Comparison of ENCODE assay signal across 32 cellular contexts in the genomic region with DNA sequence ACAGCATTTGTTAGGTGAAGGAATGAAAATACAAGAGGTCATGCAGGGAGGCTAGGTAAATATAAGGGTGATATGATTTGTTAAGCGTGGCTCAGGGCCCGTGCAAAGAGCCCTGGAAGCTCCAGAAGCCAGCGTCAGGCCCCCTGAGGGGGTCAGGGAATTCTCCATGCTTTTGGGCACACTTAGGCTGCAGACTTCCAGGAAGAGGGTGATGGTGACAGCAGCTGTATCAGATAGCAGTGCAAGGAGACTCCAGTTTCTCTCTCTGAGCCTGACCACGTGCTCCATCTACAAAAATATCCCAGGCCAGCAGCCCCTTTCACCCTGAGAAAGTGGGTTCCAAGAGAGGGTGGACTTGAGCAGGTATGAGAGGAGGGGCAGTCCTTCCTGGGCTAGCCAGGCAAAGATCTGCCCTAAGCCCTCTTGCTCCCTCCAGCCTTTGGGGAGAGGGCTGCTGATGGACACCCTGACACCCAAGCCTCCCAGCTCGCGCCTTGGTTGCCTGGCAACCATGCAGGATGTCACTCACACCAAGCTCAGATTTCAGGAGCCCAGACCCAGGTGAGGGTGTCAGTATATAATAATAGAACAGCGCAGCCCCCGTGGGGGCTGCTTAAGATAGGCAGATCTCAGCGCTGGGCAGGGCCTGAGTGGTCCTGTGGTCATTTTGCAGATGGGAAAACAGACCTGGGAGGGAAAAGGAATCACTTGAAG. TPM values are rescaled to one million over a fixed set of nuclear protein-coding genes. Genes with fewer than 3 reads are reported as not detected.
DNase-seq lines count a peak whose midpoint lies in the region; ATAC-seq and TF ChIP-seq lines count a peak whose summit lies in the region.
"Had no signal": no experiment of that assay in that cellular context is flagged by ENCODE, and none has a peak within 500 bp of the region (broad histone marks: within the 10 kb centered on the region; RNA-seq: fewer than 3 reads in every experiment).

No MANE protein-coding gene starts in this region.

- H3K36me3 ChIP-seq in BLaER1: no peaks in the 10 kb centered on the region
- no peaks in the 10 kb centered on the region for H3K36me3 ChIP-seq in BLaER1 treated with 17β-estradiol and CSF1 and Interleukin-3, amounts not matched to agents 10 nM and 100 nM
- H3K36me3 ChIP-seq: ascending aorta, heart right ventricle, neutrophil had no signal

- peak overlapping the region; percentile 76 for H3K9ac ChIP-seq in BLaER1
- H3K9ac ChIP-seq in BLaER1 treated with 17β-estradiol and CSF1 and Interleukin-3, amounts not matched to agents 10 nM and 100 nM: peak overlapping the region in 4 of 11 experiments; percentile 0 to 60 (median 33); a peak in 5 of 22 replicates

- peak overlapping the region; percentile 46 for H3K4me3 Mint-ChIP-seq in nephron progenitor cell
- H3K4me3 Mint-ChIP-seq: activated CD4-positive, alpha-beta T cell treated with anti-CD3 and anti-CD28 coated beads for 36 hours; activated naive CD8-positive, alpha-beta T cell; endodermal cell; stimulated activated naive CD8-positive, alpha-beta T cell treated with anti-CD3 and anti-CD28 coated beads, Interleukin-15, amount 100 ng/mL, for 72 hours; T-helper 2 cell treated with Interferon-gamma antibody and Interleukin-4, amounts not matched to agents 5 μg/mL and 100 μg/mL, for 36 hours had no signal

- no peaks in the 10 kb centered on the region for H4K20me1 ChIP-seq in BLaER1
- peaks cover 0 to 21% (median 0%) of the 10 kb centered on the region in 11 experiments; a peak in 2 of 22 replicates for H4K20me1 ChIP-seq in BLaER1 treated with 17β-estradiol and CSF1 and Interleukin-3, amounts not matched to agents 10 nM and 100 nM

- peak overlapping the region; percentile 33; the same call in 1 of the 2 replicates for H3K4me3 ChIP-seq in BLaER1
- H3K4me3 ChIP-seq in BLaER1 treated with 17β-estradiol and CSF1 and Interleukin-3, amounts not matched to agents 10 nM and 100 nM: no peak overlapping the region
- H3K4me3 ChIP-seq: ascending aorta, heart right ventricle had no signal

- H3K27ac ChIP-seq in BLaER1: peak overlapping the region; percentile 95
- H3K27ac ChIP-seq in BLaER1 treated with 17β-estradiol and CSF1 and Interleukin-3, amounts not matched to agents 10 nM and 100 nM: peak overlapping the region in 4 of 11 experiments; percentile 49 to 61 (median 54); a peak in 5 of 22 replicates
- peak overlapping the region; percentile 2 for H3K27ac ChIP-seq in angular gyrus (ENCODE audit: low read depth, low read length)
- H3K27ac ChIP-seq: ascending aorta, heart right ventricle, neutrophil had no signal

- intact Hi-C loops in Right ventricle myocardium superior (cut with DNase I): no loop called here

- no peaks in the 10 kb centered on the region for H3K36me3 Mint-ChIP-seq in nephron progenitor cell (ENCODE audit: low read depth)
- H3K36me3 Mint-ChIP-seq: activated naive CD8-positive, alpha-beta T cell had no signal

- H3K4me1 ChIP-seq in BLaER1: peaks cover 100% of the 10 kb centered on the region
- peaks cover 49 to 100% (median 97%) of the 10 kb centered on the region in 10 experiments for H3K4me1 ChIP-seq in BLaER1 treated with 17β-estradiol and CSF1 and Interleukin-3, amounts not matched to agents 10 nM and 100 nM
- H3K4me1 ChIP-seq: ascending aorta had no signal

- DNase-seq in nephron progenitor cell: peak; percentile 31
- no peak for DNase-seq in SW480 (ENCODE audit: low spot score)
- no peak for DNase-seq in Right ventricle myocardium superior
- no peak for DNase-seq in NCI-H1930 (lab: John Stamatoyannopoulos, UW)
- DNase-seq: activated CD4-positive, alpha-beta T cell treated with anti-CD3 and anti-CD28 coated beads for 36 hours; activated effector memory CD4-positive, alpha-beta T cell treated with Interleukin-2 at 50 U/mL for 16 hours; activated T-cell treated with anti-CD3 and anti-CD28 coated beads for 4 hours; cortex of kidney; EL; endodermal cell; foreskin fibroblast; GOT3; heart right ventricle; IMR-90; NCI-H1105; NCI-H2081 treated with DMSO at 0.1 percent for 48 hours; NCI-H510A treated with DMSO at 0.1 percent for 48 hours; small intestine; stimulated activated CD4-positive, alpha-beta T cell treated with anti-CD3 and anti-CD28 coated beads, Interleukin-1b, Interleukin-23, amount 100 ng/mL, for 48 hours; stimulated activated CD8-positive, alpha-beta memory T cell treated with anti-CD3 and anti-CD28 coated beads, Interleukin-4, amount 100 ng/mL, for 48 hours; stimulated activated naive CD8-positive, alpha-beta T cell treated with anti-CD3 and anti-CD28 coated beads, Interleukin-15, amount 100 ng/mL, for 72 hours had no signal

- no peak for ATAC-seq in Right ventricle myocardium superior (ENCODE audit: poor library complexity)
- ATAC-seq in GM21367 (IDR thresholded peaks at IDR 0.05; ENCODE audit: unreplicated experiment): no peak
- ATAC-seq: activated CD4-positive, alpha-beta T cell treated with anti-CD3 and anti-CD28 coated beads for 36 hours; esophagus mucosa; heart right ventricle; stimulated activated naive CD8-positive, alpha-beta T cell treated with anti-CD3 and anti-CD28 coated beads, Interleukin-15, amount 100 ng/mL, for 72 hours had no signal

- peak overlapping the region; percentile 93 for H3K4me2 ChIP-seq in BLaER1
- H3K4me2 ChIP-seq in BLaER1 treated with 17β-estradiol and CSF1 and Interleukin-3, amounts not matched to agents 10 nM and 100 nM: peak overlapping the region in 10 of 11 experiments; percentile 15 to 94 (median 79); a peak in 17 of 22 replicates

- peaks cover 11% of the 10 kb centered on the region for H3K27me3 Mint-ChIP-seq in nephron progenitor cell (ENCODE audit: low read depth, poor library complexity)

- TF ChIP-seq CTCF in nephron progenitor cell (IDR thresholded peaks at IDR 0.05): no peak

- peaks cover 73% of the 10 kb centered on the region for H3K4me1 Mint-ChIP-seq in nephron progenitor cell
- H3K4me1 Mint-ChIP-seq: endodermal cell had no signal

- H3K27me3 ChIP-seq in BLaER1: no peaks in the 10 kb centered on the region
- no peaks in the 10 kb centered on the region for H3K27me3 ChIP-seq in BLaER1 treated with 17β-estradiol and CSF1 and Interleukin-3, amounts not matched to agents 10 nM and 100 nM
- H3K27me3 ChIP-seq: ascending aorta had no signal

- no peaks in the 10 kb centered on the region for H3K9me3 ChIP-seq in BLaER1
- no peaks in the 10 kb centered on the region for H3K9me3 ChIP-seq in BLaER1 treated with 17β-estradiol and CSF1 and Interleukin-3, amounts not matched to agents 10 nM and 100 nM (replicated peaks in 1 of 11)
- H3K9me3 ChIP-seq: ascending aorta, heart right ventricle, neutrophil had no signal

- H3K9me3 Mint-ChIP-seq in nephron progenitor cell: no peaks in the 10 kb centered on the region
- H3K9me3 Mint-ChIP-seq: endodermal cell; stimulated activated naive CD8-positive, alpha-beta T cell treated with anti-CD3 and anti-CD28 coated beads, Interleukin-15, amount 100 ng/mL, for 72 hours; T-helper 2 cell treated with Interferon-gamma antibody and Interleukin-4, amounts not matched to agents 5 μg/mL and 100 μg/mL, for 36 hours had no signal

- H3K27ac Mint-ChIP-seq in nephron progenitor cell: peak overlapping the region; percentile 86
- H3K27ac Mint-ChIP-seq: activated CD4-positive, alpha-beta T cell treated with anti-CD3 and anti-CD28 coated beads for 36 hours; activated naive CD8-positive, alpha-beta T cell; endodermal cell; stimulated activated naive CD8-positive, alpha-beta T cell treated with anti-CD3 and anti-CD28 coated beads, Interleukin-15, amount 100 ng/mL, for 72 hours; T-helper 2 cell treated with Interferon-gamma antibody and Interleukin-4, amounts not matched to agents 5 μg/mL and 100 μg/mL, for 36 hours had no signal

RNA-seq across cellular contexts. Expression of gene ATP2B2, which starts 35.8 kb away (rescaled TPM):
- total RNA-seq in Right ventricle myocardium superior: not detected
- total RNA-seq: ascending aorta, lung microvascular endothelial cell, pulmonary artery endothelial cell had no signal
